Comparison of ENCODE assay signal across 11 cellular contexts in genomic region chr17:32489320-32490100, GRCh38. TPM values are rescaled to one million over a fixed set of nuclear protein-coding genes. Genes with fewer than 3 reads are reported as not detected.
DNase-seq lines count a peak whose midpoint lies in the region; ATAC-seq and TF ChIP-seq lines count a peak whose summit lies in the region.
"Had no signal": no experiment of that assay in that cellular context is flagged by ENCODE, and none has a peak within 500 bp of the region (broad histone marks: within the 10 kb centered on the region; RNA-seq: fewer than 3 reads in every experiment).

No MANE protein-coding gene starts in this region.

- ATAC-seq in naive thymus-derived CD4-positive, alpha-beta T cell = no peak
- ATAC-seq in HG03460 (IDR thresholded peaks at IDR 0.05; ENCODE audit: unreplicated experiment) = no peak
- ATAC-seq: activated naive CD4-positive, alpha-beta T cell treated with anti-CD3 and anti-CD28 coated beads, Interleukin-2, amount 50 U/mL, for 72 hours had no signal

- peaks cover 68% of the 10 kb centered on the region for H3K36me3 Mint-ChIP-seq in Caco-2 (ENCODE audit: insufficient read depth, unreplicated experiment)
- peaks cover 39% of the 10 kb centered on the region for H3K36me3 Mint-ChIP-seq in activated T-helper 2 cell treated with anti-CD3 and anti-CD28 coated beads, Interferon-gamma antibody, Interleukin-2, Interleukin-4, amounts not matched to agents 10 μg/mL and 5 μg/mL and 100 μg/mL, durations not matched to agents 14 hours and 24 hours and 36 hours (ENCODE audit: low read depth)
- H3K36me3 Mint-ChIP-seq in naive thymus-derived CD4-positive, alpha-beta T cell = peaks cover 0 to 16% (median 12%) of the 10 kb centered on the region in 5 donors

- no peaks in the 10 kb centered on the region for H3K27me3 ChIP-seq in Caco-2 (replicated peaks; ENCODE audit: control insufficient read depth, insufficient read depth, low read length)
- H3K27me3 ChIP-seq in naive thymus-derived CD4-positive, alpha-beta T cell (ENCODE audit: control insufficient read depth in 2 of 2, insufficient read depth in 2 of 2, low read length in 2 of 2) = no peaks in the 10 kb centered on the region

- in situ Hi-C loops in GM13976 (cut with MboI; ENCODE audit: low sequenced_read_pairs, unreplicated experiment) = loop anchor here (10.0 kb wide), 1 partner anchor 275 kb away; no protein-coding TSS in a partner anchor

- peaks cover 18% of the 10 kb centered on the region for H3K4me1 Mint-ChIP-seq in Caco-2 (ENCODE audit: low read depth, unreplicated experiment)
- H3K4me1 Mint-ChIP-seq in activated T-helper 2 cell treated with anti-CD3 and anti-CD28 coated beads, Interferon-gamma antibody, Interleukin-2, Interleukin-4, amounts not matched to agents 10 μg/mL and 5 μg/mL and 100 μg/mL, durations not matched to agents 14 hours and 24 hours and 36 hours (ENCODE audit: low read depth) = peaks cover 50% of the 10 kb centered on the region
- H3K4me1 Mint-ChIP-seq in naive thymus-derived CD4-positive, alpha-beta T cell = peaks cover 36 to 76% (median 73%) of the 10 kb centered on the region in 7 donors

- peak overlapping the region; percentile 88 for H3K4me3 Mint-ChIP-seq in Caco-2 (ENCODE audit: unreplicated experiment)
- H3K4me3 Mint-ChIP-seq in activated T-helper 2 cell treated with anti-CD3 and anti-CD28 coated beads, Interferon-gamma antibody, Interleukin-2, Interleukin-4, amounts not matched to agents 10 μg/mL and 5 μg/mL and 100 μg/mL, durations not matched to agents 14 hours and 24 hours and 36 hours (ENCODE audit: low read depth) = peak overlapping the region; percentile 92
- H3K4me3 Mint-ChIP-seq in naive thymus-derived CD4-positive, alpha-beta T cell = peak overlapping the region; percentile 82 to 98 (median 94)

- intact Hi-C loops in Caco-2 (cut with micrococcal nuclease; ENCODE audit: unreplicated experiment) = no loop called here
- intact Hi-C loops in activated T-helper 2 cell treated with anti-CD3 and anti-CD28 coated beads, Interferon-gamma antibody, Interleukin-2, Interleukin-4, amounts not matched to agents 10 μg/mL and 5 μg/mL and 100 μg/mL, durations not matched to agents 14 hours and 24 hours and 36 hours (cut with micrococcal nuclease) = loop anchor here (5.0 to 10.0 kb wide), 3 partner anchors 65 to 268 kb away; partner anchors contain the start of gene ZNF207
- intact Hi-C loops in naive thymus-derived CD4-positive, alpha-beta T cell (cut with micrococcal nuclease) = loop anchor here in 1 of 2 donors (5.0 to 10.0 kb wide), 2 partner anchors 65 to 388 kb away; partner anchors contain the start of gene MYO1D

- peaks cover 18% of the 10 kb centered on the region for H3K4me1 ChIP-seq in Caco-2
- H3K4me1 ChIP-seq in naive thymus-derived CD4-positive, alpha-beta T cell (ENCODE audit: control insufficient read depth in 2 of 2, insufficient read depth in 2 of 2, low read length in 2 of 2) = peaks cover 34 to 68% of the 10 kb centered on the region in 2 donors

- CTCF ChIA-PET in Caco-2 (lab: Charles Lee) = interaction anchor here (1.1 kb wide), 1 partner anchor 45 kb away, joined by 3 read pairs; the partner anchor contains the start of gene PSMD11
- CTCF ChIA-PET in naive thymus-derived CD4-positive, alpha-beta T cell (lab: Charles Lee) = interaction anchor here (0.6 to 2.5 kb wide), 7 partner anchors 15 to 408 kb away, joined by 3 to 16 read pairs (median 4); no protein-coding TSS in a partner anchor

- H3K27ac Mint-ChIP-seq in Caco-2 (ENCODE audit: unreplicated experiment) = peak overlapping the region; percentile 79
- H3K27ac Mint-ChIP-seq in activated T-helper 2 cell treated with anti-CD3 and anti-CD28 coated beads, Interferon-gamma antibody, Interleukin-2, Interleukin-4, amounts not matched to agents 10 μg/mL and 5 μg/mL and 100 μg/mL, durations not matched to agents 14 hours and 24 hours and 36 hours = no peak overlapping the region
- peak overlapping the region in 6 of 9 donors; percentile 62 to 99 (median 92) for H3K27ac Mint-ChIP-seq in naive thymus-derived CD4-positive, alpha-beta T cell

- no peaks in the 10 kb centered on the region for H3K27me3 Mint-ChIP-seq in Caco-2 (ENCODE audit: insufficient read depth, unreplicated experiment)
- H3K27me3 Mint-ChIP-seq in activated T-helper 2 cell treated with anti-CD3 and anti-CD28 coated beads, Interferon-gamma antibody, Interleukin-2, Interleukin-4, amounts not matched to agents 10 μg/mL and 5 μg/mL and 100 μg/mL, durations not matched to agents 14 hours and 24 hours and 36 hours (ENCODE audit: low read depth) = no peaks in the 10 kb centered on the region
- H3K27me3 Mint-ChIP-seq in naive thymus-derived CD4-positive, alpha-beta T cell = no peaks in the 10 kb centered on the region

- no peaks in the 10 kb centered on the region for H3K9me3 ChIP-seq in Caco-2
- no peaks in the 10 kb centered on the region for H3K9me3 ChIP-seq in naive thymus-derived CD4-positive, alpha-beta T cell (ENCODE audit: control insufficient read depth in 2 of 3, low read length in 3 of 3)

- no peak for TF ChIP-seq CTCF in Caco-2 (IDR thresholded peaks at IDR 0.05; ENCODE audit: insufficient read depth in 1 of 2, low read depth in 1 of 2, low read length in 1 of 2, severe bottlenecking in 1 of 2, unreplicated experiment in 1 of 2)
- TF ChIP-seq CTCF in GM13976 (IDR thresholded peaks at IDR 0.05; ENCODE audit: borderline replicate concordance, control extremely low read depth, extremely low read depth, insufficient read depth, missing control alignments) = no peak

- no peak overlapping the region for H3K4me3 ChIP-seq in Caco-2 (ENCODE audit: low read depth, low read length)
- H3K4me3 ChIP-seq in naive thymus-derived CD4-positive, alpha-beta T cell (ENCODE audit: low read length) = peak overlapping the region; percentile 86
- H3K4me3 ChIP-seq: smooth muscle cell had no signal

- no peaks in the 10 kb centered on the region for H3K36me3 ChIP-seq in Caco-2 (ENCODE audit: control insufficient read depth, insufficient read depth, low read length)
- H3K36me3 ChIP-seq in naive thymus-derived CD4-positive, alpha-beta T cell (ENCODE audit: control insufficient read depth in 2 of 3, insufficient read depth in 3 of 3, low read length in 3 of 3) = peaks cover 0 to 14% (median 12%) of the 10 kb centered on the region in 3 experiments

- peak overlapping the region; percentile 24 for H3K27ac ChIP-seq in naive thymus-derived CD4-positive, alpha-beta T cell (ENCODE audit: low read depth, low read length)

- POLR2A ChIA-PET in Caco-2 (lab: Charles Lee) = interaction anchor here (0.6 kb wide), 1 partner anchor 15 kb away, joined by 3 read pairs; no protein-coding TSS in a partner anchor
- POLR2A ChIA-PET in naive thymus-derived CD4-positive, alpha-beta T cell (lab: Charles Lee) = interaction anchor here (1.2 to 12.2 kb wide), 5 partner anchors 11 to 69 kb away, joined by 3 to 382 read pairs (median 9); partner anchors contain the start of gene PSMD11

- no peaks in the 10 kb centered on the region for H3K9me3 Mint-ChIP-seq in Caco-2 (ENCODE audit: unreplicated experiment)
- no peaks in the 10 kb centered on the region for H3K9me3 Mint-ChIP-seq in activated T-helper 2 cell treated with anti-CD3 and anti-CD28 coated beads, Interferon-gamma antibody, Interleukin-2, Interleukin-4, amounts not matched to agents 10 μg/mL and 5 μg/mL and 100 μg/mL, durations not matched to agents 14 hours and 24 hours and 36 hours
- no peaks in the 10 kb centered on the region for H3K9me3 Mint-ChIP-seq in naive thymus-derived CD4-positive, alpha-beta T cell
- H3K9me3 Mint-ChIP-seq: activated naive CD4-positive, alpha-beta T cell treated with anti-CD3 and anti-CD28 coated beads, Interleukin-2, amount 50 U/mL, for 72 hours had no signal

- DNase-seq in Caco-2 (no peak), GM13976 (ENCODE audit: low spot score) (peak; percentile 57), NCI-H748 (lab: John Stamatoyannopoulos, UW; ENCODE audit: unreplicated experiment) (no peak), SW480 (ENCODE audit: low spot score) (no peak)
- DNase-seq in activated T-helper 2 cell treated with anti-CD3 and anti-CD28 coated beads, Interferon-gamma antibody, Interleukin-2, Interleukin-4, amounts not matched to agents 10 μg/mL and 5 μg/mL and 100 μg/mL, durations not matched to agents 14 hours and 24 hours and 36 hours (ENCODE audit: low spot score) = no peak
- no peak for DNase-seq in naive thymus-derived CD4-positive, alpha-beta T cell
- DNase-seq: effector CD4-positive, alpha-beta T cell; Karpas-422 had no signal

- BruUV-seq in Caco-2 (replicated peaks; lab: Mats Ljungman, UMichigan) = no TSS peak

RNA-seq across cellular contexts. Expression of gene CDK5R1, which starts 2.7 kb away (rescaled TPM):
- 6.6 and 7.3 TPM in 2 replicates for total RNA-seq in Caco-2 (2022)
- 10.8 and 12.0 TPM in 2 replicates for total RNA-seq in activated T-helper 2 cell treated with anti-CD3 and anti-CD28 coated beads, Interferon-gamma antibody, Interleukin-2, Interleukin-4, amounts not matched to agents 10 μg/mL and 5 μg/mL and 100 μg/mL, durations not matched to agents 14 hours and 24 hours and 36 hours
- total RNA-seq in naive thymus-derived CD4-positive, alpha-beta T cell = 10 to 100 TPM in 3 of 5 experiments, 1 to 10 TPM in 2; 4.9 to 21.2 (median 12.2) TPM
- 1 to 10 TPM; 5.6 to 7.5 TPM for polyA plus RNA-seq in naive thymus-derived CD4-positive, alpha-beta T cell

RNA-seq across cellular contexts. Expression of gene PSMD11, which starts 45.2 kb away (rescaled TPM):
- total RNA-seq in Caco-2 (2022) = 198 and 208 TPM in 2 replicates
- total RNA-seq in activated T-helper 2 cell treated with anti-CD3 and anti-CD28 coated beads, Interferon-gamma antibody, Interleukin-2, Interleukin-4, amounts not matched to agents 10 μg/mL and 5 μg/mL and 100 μg/mL, durations not matched to agents 14 hours and 24 hours and 36 hours = 200 and 207 TPM in 2 replicates
- 100 to 1,000 TPM in 1 of 5 experiments, 10 to 100 TPM in 4; 60.1 to 112 (median 67.5) TPM for total RNA-seq in naive thymus-derived CD4-positive, alpha-beta T cell
- polyA plus RNA-seq in naive thymus-derived CD4-positive, alpha-beta T cell = 100 to 1,000 TPM; 102 to 103 TPM
